ENCODE assay signal across 29 cellular contexts in genomic region chr7:98683514-98683913, GRCh38.
DNase-seq lines count a peak whose midpoint lies in the region; ATAC-seq and TF ChIP-seq lines count a peak whose summit lies in the region.
"Had no signal": no experiment of that assay in that cellular context is flagged by ENCODE, and none has a peak within 500 bp of the region (broad histone marks: within the 10 kb centered on the region; RNA-seq: fewer than 3 reads in every experiment).

No MANE protein-coding gene starts in this region.

- H3K27ac ChIP-seq in HEK293 (ENCODE audit: extremely low read depth, low read depth, low read length): no peak overlapping the region
- H3K27ac ChIP-seq in naive thymus-derived CD4-positive, alpha-beta T cell (ENCODE audit: low read depth, low read length): no peak overlapping the region
- H3K27ac ChIP-seq: 22Rv1; A549; BLaER1; BLaER1 treated with 17β-estradiol and CSF1 and Interleukin-3, amounts not matched to agents 10 nM and 100 nM; C4-2B had no signal

- H3K4me1 ChIP-seq in HEK293 (ENCODE audit: control insufficient read depth, insufficient read depth, low read length): no peaks in the 10 kb centered on the region
- H3K4me1 ChIP-seq in naive thymus-derived CD4-positive, alpha-beta T cell (ENCODE audit: control insufficient read depth in 2 of 2, insufficient read depth in 2 of 2, low read length in 2 of 2): no peaks in the 10 kb centered on the region
- H3K4me1 ChIP-seq: A549, BE2C, Caco-2 had no signal

- intact Hi-C loops in naive thymus-derived CD4-positive, alpha-beta T cell (cut with micrococcal nuclease): no loop called here

- ATAC-seq in naive thymus-derived CD4-positive, alpha-beta T cell: no peak
- ATAC-seq: A549; CD8-positive, alpha-beta T cell had no signal

- no peak for DNase-seq in naive thymus-derived CD4-positive, alpha-beta T cell
- DNase-seq: 8988T; ACHN; AML-193; BE2C; C1 segment of cervical spinal cord; Caco-2; Calu3; CD4-positive, alpha-beta memory T cell; CD4-positive, alpha-beta T cell; CD4-positive, CD25-positive, alpha-beta regulatory T cell; CD8-positive, alpha-beta memory T cell; CD8-positive, alpha-beta T cell; COR-L47; DMS 273 treated with DMSO at 0.1 percent for 48 hours; DMS153; DMS53; DMS79; DMS79 treated with DMSO at 0.1 percent for 48 hours; DND-41; EL had no signal

- H3K27me3 ChIP-seq in naive thymus-derived CD4-positive, alpha-beta T cell (ENCODE audit: control insufficient read depth in 2 of 2, insufficient read depth in 2 of 2, low read length in 2 of 2): no peaks in the 10 kb centered on the region
- H3K27me3 ChIP-seq: BE2C; BLaER1; BLaER1 treated with 17β-estradiol and CSF1 and Interleukin-3, amounts not matched to agents 10 nM and 100 nM had no signal

- H3K9me3 ChIP-seq in HEK293 (ENCODE audit: control insufficient read depth, insufficient read depth, low read depth, low read length): no peaks in the 10 kb centered on the region
- no peaks in the 10 kb centered on the region for H3K9me3 ChIP-seq in naive thymus-derived CD4-positive, alpha-beta T cell (ENCODE audit: control insufficient read depth in 2 of 3, low read length in 3 of 3)
- H3K9me3 ChIP-seq: BE2C had no signal

- CTCF ChIA-PET in HEK293 (lab: Yijun Ruan, JAX): interaction anchor here (0.6 to 0.7 kb wide), 2 partner anchors 152 to 153 kb away, joined by 3 to 4 read pairs; no protein-coding TSS in a partner anchor
- CTCF ChIA-PET in naive thymus-derived CD4-positive, alpha-beta T cell (lab: Charles Lee): no interaction called here

- no peak for TF ChIP-seq CTCF in HEK293 (tag by site-specific recombination; IDR thresholded peaks at IDR 0.05)

- H3K4me1 Mint-ChIP-seq in naive thymus-derived CD4-positive, alpha-beta T cell: peaks cover 0 to 4% (median 0%) of the 10 kb centered on the region in 7 donors
- H3K4me1 Mint-ChIP-seq: B cell; CD14-positive monocyte; CD4-positive, CD25-positive, alpha-beta regulatory T cell; CD8-positive, alpha-beta memory T cell had no signal

- H3K27me3 Mint-ChIP-seq in naive thymus-derived CD4-positive, alpha-beta T cell: peaks cover 7 to 38% (median 19%) of the 10 kb centered on the region in 5 donors

- H3K36me3 ChIP-seq in HEK293 (ENCODE audit: control insufficient read depth in 2 of 2, insufficient read depth in 1 of 2, low read length in 2 of 2): no peaks in the 10 kb centered on the region
- H3K36me3 ChIP-seq in naive thymus-derived CD4-positive, alpha-beta T cell (ENCODE audit: control insufficient read depth in 2 of 3, insufficient read depth in 3 of 3, low read length in 3 of 3): no peaks in the 10 kb centered on the region
- H3K36me3 ChIP-seq: BE2C; BLaER1; BLaER1 treated with 17β-estradiol and CSF1 and Interleukin-3, amounts not matched to agents 10 nM and 100 nM had no signal

- POLR2A ChIA-PET in HEK293 (lab: Yijun Ruan, JAX): no interaction called here
- POLR2A ChIA-PET in naive thymus-derived CD4-positive, alpha-beta T cell (lab: Charles Lee): no interaction called here

- H3K4me3 ChIP-seq in HEK293 (ENCODE audit: low read depth, low read length): no peak overlapping the region
- no peak overlapping the region for H3K4me3 ChIP-seq in naive thymus-derived CD4-positive, alpha-beta T cell (ENCODE audit: low read length)
- H3K4me3 ChIP-seq: A549; BLaER1; BLaER1 treated with 17β-estradiol and CSF1 and Interleukin-3, amounts not matched to agents 10 nM and 100 nM had no signal

- no peak overlapping the region for H3K4me3 Mint-ChIP-seq in naive thymus-derived CD4-positive, alpha-beta T cell
- H3K4me3 Mint-ChIP-seq: B cell; CD14-positive monocyte; CD4-positive, alpha-beta memory T cell; CD4-positive, alpha-beta T cell; CD4-positive, CD25-positive, alpha-beta regulatory T cell; CD8-positive, alpha-beta memory T cell; CD8-positive, alpha-beta T cell had no signal

- H3K9me3 Mint-ChIP-seq in naive thymus-derived CD4-positive, alpha-beta T cell: peaks cover 6 to 47% (median 16%) of the 10 kb centered on the region in 11 donors

- H3K27ac Mint-ChIP-seq in naive thymus-derived CD4-positive, alpha-beta T cell: no peak overlapping the region
- H3K27ac Mint-ChIP-seq: B cell; CD14-positive monocyte; CD4-positive, alpha-beta memory T cell; CD4-positive, alpha-beta T cell; CD4-positive, CD25-positive, alpha-beta regulatory T cell; CD8-positive, alpha-beta memory T cell; CD8-positive, alpha-beta T cell had no signal

- peaks cover 0 to 9% (median 3%) of the 10 kb centered on the region in 5 donors for H3K36me3 Mint-ChIP-seq in naive thymus-derived CD4-positive, alpha-beta T cell
- H3K36me3 Mint-ChIP-seq: CD14-positive monocyte; CD4-positive, CD25-positive, alpha-beta regulatory T cell; CD8-positive, alpha-beta memory T cell; CD8-positive, alpha-beta T cell had no signal

TF ChIP-seq in HEK293, 187 proteins besides CTCF, POLR2A, EP300 and RAD21:
- no peak for TF ChIP-seq GLIS2 (tag by site-specific recombination; IDR thresholded peaks at IDR 0.05)
- peak; percentile 93 for TF ChIP-seq ZNF366 (tag by site-specific recombination; conservative IDR thresholded peaks at IDR 0.05)
- TF ChIP-seq ZNF239 (tag by site-specific recombination; IDR thresholded peaks at IDR 0.05): no peak
- TF ChIP-seq ZNF266 (tag by site-specific recombination; IDR thresholded peaks at IDR 0.05; ENCODE audit: low read depth): peak; percentile 74
- no peak for TF ChIP-seq ZNF488 (tag by site-specific recombination; IDR thresholded peaks at IDR 0.05)
